In genomic region chr10:103548006-103548405, GRCh38 we compare ENCODE assay signal across 1 cellular context.
TF ChIP-seq lines count a peak whose summit lies in the region.

No MANE protein-coding gene starts in this region.

TF ChIP-seq in WTC11, 78 proteins besides CTCF, POLR2A, EP300 and RAD21 (continued from another document):
- TF ChIP-seq STAT6 (CRISPR knock-in tag; conservative IDR thresholded peaks at IDR 0.05; ENCODE audit: low read depth) (no peak), HMGXB4 (CRISPR knock-in tag; IDR thresholded peaks at IDR 0.05) (no peak), CDX4 (CRISPR knock-in tag; IDR thresholded peaks at IDR 0.05; ENCODE audit: borderline replicate concordance) (no peak)
